In the genomic region with DNA sequence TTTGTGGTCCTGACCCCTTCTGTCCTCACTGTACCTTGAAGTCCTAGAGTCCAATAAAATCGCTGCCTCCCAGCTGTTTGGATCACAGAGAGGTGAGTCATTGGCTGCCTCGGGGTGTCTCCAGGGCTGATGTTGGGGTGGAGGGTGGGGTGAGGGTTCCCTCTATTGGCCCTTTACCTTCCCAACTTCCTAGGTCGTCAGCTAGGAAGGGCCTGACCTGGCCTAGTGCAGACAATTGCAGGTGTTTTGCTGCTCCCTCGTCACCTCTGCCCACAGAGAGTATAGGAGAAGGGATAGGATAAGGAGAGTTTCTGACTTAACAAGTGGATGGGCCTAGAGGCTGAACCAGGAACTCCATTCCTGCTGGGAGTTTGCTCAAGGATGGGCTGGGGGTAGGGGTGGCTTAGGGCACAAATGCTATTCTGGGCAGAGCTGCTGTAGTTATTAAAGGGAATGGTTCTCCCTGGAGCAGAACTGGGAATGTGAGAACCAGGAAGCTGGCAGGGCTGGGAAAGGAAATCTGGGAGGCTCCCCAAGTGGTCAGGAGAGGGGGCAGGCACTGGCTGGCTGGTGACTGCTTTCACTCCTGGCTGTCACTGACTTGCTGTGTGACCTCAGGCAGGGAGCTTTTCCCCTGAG, we compare ENCODE assay signal across 1 cellular context.
TF ChIP-seq lines count a peak whose summit lies in the region.

No MANE protein-coding gene starts in this region.

TF ChIP-seq in HepG2, 621 proteins besides CTCF, POLR2A, EP300 and RAD21 (continued from another document and continues in another):
- no peak for TF ChIP-seq ZBTB1 (CRISPR knock-in tag; IDR thresholded peaks at IDR 0.05; ENCODE audit: borderline replicate concordance)
- TF ChIP-seq TEAD2 (CRISPR knock-in tag; IDR thresholded peaks at IDR 0.05): no peak
- TF ChIP-seq ZNF484 (CRISPR knock-in tag; IDR thresholded peaks at IDR 0.05; ENCODE audit: borderline replicate concordance, low read depth): no peak
- TF ChIP-seq ZMYM3 (CRISPR knock-in tag; IDR thresholded peaks at IDR 0.05): 0 out of 2 replicates have a peak, but pooled peaks have one; percentile 60
- no peak for TF ChIP-seq ZNF552 (CRISPR knock-in tag; IDR thresholded peaks at IDR 0.05; ENCODE audit: borderline replicate concordance)
- TF ChIP-seq IRF9 (CRISPR knock-in tag; IDR thresholded peaks at IDR 0.05; ENCODE audit: borderline replicate concordance): peak; percentile 62
- peak; percentile 67; the same call in 1 of the 2 replicates for TF ChIP-seq FOXC1 (CRISPR knock-in tag; IDR thresholded peaks at IDR 0.05; ENCODE audit: borderline replicate concordance)
- TF ChIP-seq, protein P1, sequence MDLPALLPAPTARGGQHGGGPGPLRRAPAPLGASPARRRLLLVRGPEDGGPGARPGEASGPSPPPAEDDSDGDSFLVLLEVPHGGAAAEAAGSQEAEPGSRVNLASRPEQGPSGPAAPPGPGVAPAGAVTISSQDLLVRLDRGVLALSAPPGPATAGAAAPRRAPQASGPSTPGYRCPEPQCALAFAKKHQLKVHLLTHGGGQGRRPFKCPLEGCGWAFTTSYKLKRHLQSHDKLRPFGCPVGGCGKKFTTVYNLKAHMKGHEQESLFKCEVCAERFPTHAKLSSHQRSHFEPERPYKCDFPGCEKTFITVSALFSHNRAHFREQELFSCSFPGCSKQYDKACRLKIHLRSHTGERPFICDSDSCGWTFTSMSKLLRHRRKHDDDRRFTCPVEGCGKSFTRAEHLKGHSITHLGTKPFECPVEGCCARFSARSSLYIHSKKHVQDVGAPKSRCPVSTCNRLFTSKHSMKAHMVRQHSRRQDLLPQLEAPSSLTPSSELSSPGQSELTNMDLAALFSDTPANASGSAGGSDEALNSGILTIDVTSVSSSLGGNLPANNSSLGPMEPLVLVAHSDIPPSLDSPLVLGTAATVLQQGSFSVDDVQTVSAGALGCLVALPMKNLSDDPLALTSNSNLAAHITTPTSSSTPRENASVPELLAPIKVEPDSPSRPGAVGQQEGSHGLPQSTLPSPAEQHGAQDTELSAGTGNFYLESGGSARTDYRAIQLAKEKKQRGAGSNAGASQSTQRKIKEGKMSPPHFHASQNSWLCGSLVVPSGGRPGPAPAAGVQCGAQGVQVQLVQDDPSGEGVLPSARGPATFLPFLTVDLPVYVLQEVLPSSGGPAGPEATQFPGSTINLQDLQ (CRISPR knock-in tag; IDR thresholded peaks at IDR 0.05): no peak
- TF ChIP-seq HIC2 (CRISPR knock-in tag; IDR thresholded peaks at IDR 0.05; ENCODE audit: low read depth): no peak
- no peak for TF ChIP-seq REXO4 (CRISPR knock-in tag; IDR thresholded peaks at IDR 0.05; ENCODE audit: borderline replicate concordance)
- no peak for TF ChIP-seq ZNF563 (CRISPR knock-in tag; IDR thresholded peaks at IDR 0.05)
- TF ChIP-seq ATM (IDR thresholded peaks at IDR 0.05; ENCODE audit: borderline replicate concordance): no peak
- no peak for TF ChIP-seq HMGA1 (CRISPR knock-in tag; conservative IDR thresholded peaks at IDR 0.05)
- 0 out of 2 replicates have a peak, but pooled peaks have one; percentile 32 for TF ChIP-seq ZHX2 (IDR thresholded peaks at IDR 0.05; ENCODE audit: low read depth)
- no peak for TF ChIP-seq ZHX2 (CRISPR knock-in tag; IDR thresholded peaks at IDR 0.05; ENCODE audit: borderline replicate concordance)
- no peak; the same call in 1 of the 2 replicates for TF ChIP-seq ZNF510 (CRISPR knock-in tag; IDR thresholded peaks at IDR 0.05; ENCODE audit: low read depth)
- TF ChIP-seq ZNF644 (CRISPR knock-in tag; IDR thresholded peaks at IDR 0.05; ENCODE audit: low read depth): no peak
- peak; percentile 16; the same call in 1 of the 2 replicates for TF ChIP-seq PATZ1 (CRISPR knock-in tag; IDR thresholded peaks at IDR 0.05)
- 0 out of 2 replicates have a peak, but pooled peaks have one; percentile 29 for TF ChIP-seq ZSCAN9 (CRISPR knock-in tag; IDR thresholded peaks at IDR 0.05; ENCODE audit: borderline replicate concordance)
- TF ChIP-seq SMARCE1 (IDR thresholded peaks at IDR 0.05; ENCODE audit: borderline replicate concordance): no peak
- no peak for TF ChIP-seq CENPT (CRISPR knock-in tag; IDR thresholded peaks at IDR 0.05; ENCODE audit: low read depth)
- TF ChIP-seq, protein P2, sequence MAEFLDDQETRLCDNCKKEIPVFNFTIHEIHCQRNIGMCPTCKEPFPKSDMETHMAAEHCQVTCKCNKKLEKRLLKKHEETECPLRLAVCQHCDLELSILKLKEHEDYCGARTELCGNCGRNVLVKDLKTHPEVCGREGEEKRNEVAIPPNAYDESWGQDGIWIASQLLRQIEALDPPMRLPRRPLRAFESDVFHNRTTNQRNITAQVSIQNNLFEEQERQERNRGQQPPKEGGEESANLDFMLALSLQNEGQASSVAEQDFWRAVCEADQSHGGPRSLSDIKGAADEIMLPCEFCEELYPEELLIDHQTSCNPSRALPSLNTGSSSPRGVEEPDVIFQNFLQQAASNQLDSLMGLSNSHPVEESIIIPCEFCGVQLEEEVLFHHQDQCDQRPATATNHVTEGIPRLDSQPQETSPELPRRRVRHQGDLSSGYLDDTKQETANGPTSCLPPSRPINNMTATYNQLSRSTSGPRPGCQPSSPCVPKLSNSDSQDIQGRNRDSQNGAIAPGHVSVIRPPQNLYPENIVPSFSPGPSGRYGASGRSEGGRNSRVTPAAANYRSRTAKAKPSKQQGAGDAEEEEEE (CRISPR knock-in tag; IDR thresholded peaks at IDR 0.05; ENCODE audit: borderline replicate concordance): 0 out of 2 replicates have a peak, but pooled peaks have one; percentile 86
- TF ChIP-seq ZNF251 (CRISPR knock-in tag; IDR thresholded peaks at IDR 0.05): no peak
- no peak for TF ChIP-seq KLF13 (CRISPR knock-in tag; IDR thresholded peaks at IDR 0.05)
- TF ChIP-seq GFI1 (CRISPR knock-in tag; IDR thresholded peaks at IDR 0.05; ENCODE audit: borderline replicate concordance): no peak
- TF ChIP-seq ZNF562 (CRISPR knock-in tag; IDR thresholded peaks at IDR 0.05; ENCODE audit: borderline replicate concordance): no peak
- TF ChIP-seq ZNF678 (CRISPR knock-in tag; IDR thresholded peaks at IDR 0.05): no peak
- peak; percentile 86; the same call in 1 of the 2 replicates for TF ChIP-seq EEA1 (CRISPR knock-in tag; IDR thresholded peaks at IDR 0.05; ENCODE audit: borderline replicate concordance)
- no peak for TF ChIP-seq ZNF878 (CRISPR knock-in tag; IDR thresholded peaks at IDR 0.05)
- TF ChIP-seq ZNF550 (CRISPR knock-in tag; IDR thresholded peaks at IDR 0.05; ENCODE audit: borderline replicate concordance): no peak; the same call in 1 of the 2 replicates
- TF ChIP-seq, protein P3, sequence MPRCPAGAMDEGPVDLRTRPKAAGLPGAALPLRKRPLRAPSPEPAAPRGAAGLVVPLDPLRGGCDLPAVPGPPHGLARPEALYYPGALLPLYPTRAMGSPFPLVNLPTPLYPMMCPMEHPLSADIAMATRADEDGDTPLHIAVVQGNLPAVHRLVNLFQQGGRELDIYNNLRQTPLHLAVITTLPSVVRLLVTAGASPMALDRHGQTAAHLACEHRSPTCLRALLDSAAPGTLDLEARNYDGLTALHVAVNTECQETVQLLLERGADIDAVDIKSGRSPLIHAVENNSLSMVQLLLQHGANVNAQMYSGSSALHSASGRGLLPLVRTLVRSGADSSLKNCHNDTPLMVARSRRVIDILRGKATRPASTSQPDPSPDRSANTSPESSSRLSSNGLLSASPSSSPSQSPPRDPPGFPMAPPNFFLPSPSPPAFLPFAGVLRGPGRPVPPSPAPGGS (CRISPR knock-in tag; IDR thresholded peaks at IDR 0.05): no peak
- no peak for TF ChIP-seq ZNF432 (CRISPR knock-in tag; IDR thresholded peaks at IDR 0.05; ENCODE audit: borderline replicate concordance)
- TF ChIP-seq ZNF761 (CRISPR knock-in tag; conservative IDR thresholded peaks at IDR 0.05): no peak
- TF ChIP-seq, protein P4, sequence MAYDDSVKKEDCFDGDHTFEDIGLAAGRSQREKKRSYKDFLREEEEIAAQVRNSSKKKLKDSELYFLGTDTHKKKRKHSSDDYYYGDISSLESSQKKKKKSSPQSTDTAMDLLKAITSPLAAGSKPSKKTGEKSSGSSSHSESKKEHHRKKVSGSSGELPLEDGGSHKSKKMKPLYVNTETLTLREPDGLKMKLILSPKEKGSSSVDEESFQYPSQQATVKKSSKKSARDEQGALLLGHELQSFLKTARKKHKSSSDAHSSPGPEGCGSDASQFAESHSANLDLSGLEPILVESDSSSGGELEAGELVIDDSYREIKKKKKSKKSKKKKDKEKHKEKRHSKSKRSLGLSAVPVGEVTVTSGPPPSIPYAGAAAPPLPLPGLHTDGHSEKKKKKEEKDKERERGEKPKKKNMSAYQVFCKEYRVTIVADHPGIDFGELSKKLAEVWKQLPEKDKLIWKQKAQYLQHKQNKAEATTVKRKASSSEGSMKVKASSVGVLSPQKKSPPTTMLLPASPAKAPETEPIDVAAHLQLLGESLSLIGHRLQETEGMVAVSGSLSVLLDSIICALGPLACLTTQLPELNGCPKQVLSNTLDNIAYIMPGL (CRISPR knock-in tag; IDR thresholded peaks at IDR 0.05; ENCODE audit: borderline replicate concordance in 1 of 2, low read depth in 1 of 2): peak; percentile 23 to 73; a peak in 2 of 4 replicates
- TF ChIP-seq HNRNPH1 (optimal IDR thresholded peaks at IDR 0.05; ENCODE audit: low read depth, low read length): no peak
- TF ChIP-seq DNMT1 (CRISPR knock-in tag; IDR thresholded peaks at IDR 0.05): peak; percentile 90; the same call in 1 of the 2 replicates
- TF ChIP-seq ZKSCAN5 (CRISPR knock-in tag; IDR thresholded peaks at IDR 0.05): no peak
- TF ChIP-seq ZNF235 (CRISPR knock-in tag; IDR thresholded peaks at IDR 0.05; ENCODE audit: borderline replicate concordance): no peak
- TF ChIP-seq, protein P5, sequence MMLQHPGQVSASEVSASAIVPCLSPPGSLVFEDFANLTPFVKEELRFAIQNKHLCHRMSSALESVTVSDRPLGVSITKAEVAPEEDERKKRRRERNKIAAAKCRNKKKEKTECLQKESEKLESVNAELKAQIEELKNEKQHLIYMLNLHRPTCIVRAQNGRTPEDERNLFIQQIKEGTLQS (CRISPR knock-in tag; IDR thresholded peaks at IDR 0.05): 0 out of 2 replicates have a peak, but pooled peaks have one; percentile 28
